Comparison of ENCODE assay signal across 11 cellular contexts in the genomic region with DNA sequence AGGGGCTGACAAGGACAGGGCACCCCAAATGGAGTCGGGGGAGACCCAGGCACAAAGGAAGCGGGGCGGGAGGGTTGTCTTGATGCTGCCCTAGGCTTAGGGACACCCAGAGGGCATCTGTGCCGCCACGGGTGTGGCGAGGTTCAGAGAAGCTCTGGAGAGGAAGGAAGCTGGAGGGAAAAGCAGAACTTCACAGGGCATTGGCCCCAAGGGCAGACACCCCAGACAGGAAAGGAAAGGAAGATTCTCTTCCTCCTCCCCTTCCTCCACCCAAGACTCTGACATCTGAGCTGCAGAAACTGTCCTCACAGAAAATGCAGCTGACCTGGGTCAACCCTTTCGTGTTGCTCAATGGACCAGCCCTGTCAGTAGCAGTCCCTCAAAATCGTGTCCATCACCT. TPM values are rescaled to one million over a fixed set of nuclear protein-coding genes. Genes with fewer than 3 reads are reported as not detected.
DNase-seq lines count a peak whose midpoint lies in the region; ATAC-seq and TF ChIP-seq lines count a peak whose summit lies in the region.
"Had no signal": no experiment of that assay in that cellular context is flagged by ENCODE, and none has a peak within 500 bp of the region (broad histone marks: within the 10 kb centered on the region; RNA-seq: fewer than 3 reads in every experiment).

No MANE protein-coding gene starts in this region.

- POLR2A ChIA-PET in T-cell (lab: Charles Lee): no interaction called here

- no peak for TF ChIP-seq POLR2A in heart left ventricle (IDR thresholded peaks at IDR 0.05)

- CTCF ChIA-PET in T-cell (lab: Charles Lee): no interaction called here

- H3K27ac ChIP-seq in heart left ventricle: peak overlapping the region in 5 of 12 donors; percentile 65 to 91 (median 86)

- no peak for ATAC-seq in T-cell (replicated peaks in 1 of 4)
- ATAC-seq in heart left ventricle: peak in 3 of 4 donors; percentile 9 to 31 (median 12)
- no peak for ATAC-seq in stimulated activated effector memory CD8-positive, alpha-beta T cell treated with anti-CD3 and anti-CD28 coated beads, Interleukin-12 subunit alpha, Interleukin-12 subunit beta, amount 100 ng/mL, for 72 hours
- no peak for ATAC-seq in GM18498 (IDR thresholded peaks at IDR 0.05; ENCODE audit: unreplicated experiment)
- ATAC-seq in HG03439 (IDR thresholded peaks at IDR 0.05; ENCODE audit: unreplicated experiment): no peak

- peaks cover 2% of the 10 kb centered on the region for H3K36me3 Mint-ChIP-seq in T-cell
- peaks cover 25% of the 10 kb centered on the region for H3K36me3 Mint-ChIP-seq in stimulated activated effector memory CD8-positive, alpha-beta T cell treated with anti-CD3 and anti-CD28 coated beads, Interleukin-12 subunit alpha, Interleukin-12 subunit beta, amount 100 ng/mL, for 72 hours
- H3K36me3 Mint-ChIP-seq: memory B cell had no signal

- peak; percentile 81 for DNase-seq in KBM-7
- no peak for DNase-seq in T-cell
- peak in 3 of 5 donors; percentile 66 to 77 (median 71) for DNase-seq in heart left ventricle
- DNase-seq in stimulated activated effector memory CD8-positive, alpha-beta T cell treated with anti-CD3 and anti-CD28 coated beads, Interleukin-12 subunit alpha, Interleukin-12 subunit beta, amount 100 ng/mL, for 72 hours (ENCODE audit: low spot score in 2 of 2): no peak
- DNase-seq in NCI-H748 (lab: John Stamatoyannopoulos, UW; ENCODE audit: unreplicated experiment): no peak
- DNase-seq: activated T-cell treated with anti-CD3 and anti-CD28 coated beads, Interleukin-2, amount 50 U/mL, for 1 hour; NCI-H69; T-helper 1 cell had no signal

- TF ChIP-seq CTCF in heart left ventricle (IDR thresholded peaks at IDR 0.05): no peak

- H3K4me3 Mint-ChIP-seq in T-cell: peak overlapping the region in 1 of 3 donors; percentile 75
- H3K4me3 Mint-ChIP-seq in stimulated activated effector memory CD8-positive, alpha-beta T cell treated with anti-CD3 and anti-CD28 coated beads, Interleukin-12 subunit alpha, Interleukin-12 subunit beta, amount 100 ng/mL, for 72 hours: no peak overlapping the region
- H3K4me3 Mint-ChIP-seq: memory B cell had no signal

- no peak overlapping the region for H3K4me3 ChIP-seq in heart left ventricle

- H3K27me3 Mint-ChIP-seq in T-cell: no peaks in the 10 kb centered on the region
- H3K27me3 Mint-ChIP-seq: memory B cell had no signal

- peaks cover 66 to 75% (median 74%) of the 10 kb centered on the region in 3 donors for H3K4me1 Mint-ChIP-seq in T-cell
- peaks cover 77% of the 10 kb centered on the region for H3K4me1 Mint-ChIP-seq in stimulated activated effector memory CD8-positive, alpha-beta T cell treated with anti-CD3 and anti-CD28 coated beads, Interleukin-12 subunit alpha, Interleukin-12 subunit beta, amount 100 ng/mL, for 72 hours

- H3K9me3 ChIP-seq in heart left ventricle: no peaks in the 10 kb centered on the region

- H3K27me3 ChIP-seq in heart left ventricle: no peaks in the 10 kb centered on the region

- peaks cover 3 to 61% (median 49%) of the 10 kb centered on the region in 12 donors for H3K4me1 ChIP-seq in heart left ventricle

- H3K9me3 Mint-ChIP-seq in T-cell: no peaks in the 10 kb centered on the region
- H3K9me3 Mint-ChIP-seq in stimulated activated effector memory CD8-positive, alpha-beta T cell treated with anti-CD3 and anti-CD28 coated beads, Interleukin-12 subunit alpha, Interleukin-12 subunit beta, amount 100 ng/mL, for 72 hours: no peaks in the 10 kb centered on the region
- H3K9me3 Mint-ChIP-seq: memory B cell had no signal

- H3K36me3 ChIP-seq in heart left ventricle: peaks cover 0 to 24% (median 5%) of the 10 kb centered on the region in 9 donors

- peak overlapping the region; percentile 82 to 88 for H3K27ac Mint-ChIP-seq in T-cell
- H3K27ac Mint-ChIP-seq in stimulated activated effector memory CD8-positive, alpha-beta T cell treated with anti-CD3 and anti-CD28 coated beads, Interleukin-12 subunit alpha, Interleukin-12 subunit beta, amount 100 ng/mL, for 72 hours: peak overlapping the region; percentile 94
- H3K27ac Mint-ChIP-seq: memory B cell had no signal

- intact Hi-C loops in heart left ventricle (cut with DNase I): no loop called here

- in situ Hi-C loops in KBM-7 (cut with MboI; ENCODE audit: low pct_unique_long_range_greater_than_20kb, low sequenced_read_pairs): no loop called here

- WGBS in heart left ventricle, 4 donors: 57 to 68% (median 64%) methylated on average over 8 of the region's 8 CpGs

RNA-seq across cellular contexts. Expression of a gene that starts 25.6 kb away (rescaled TPM):
- total RNA-seq in T-cell (100 to 1,000 TPM in 1 of 5 donors, 10 to 100 TPM in 4; 78.7 to 125 (median 93.2) TPM), heart left ventricle (10 to 100 TPM in 8 of 9 donors, 1 to 10 TPM in 1; 3.5 to 26.0 (median 18.6) TPM)
- 1 to 10 TPM; 9.1 to 9.2 TPM for polyA plus RNA-seq in heart left ventricle

Comparison
In these comparisons a context has a peak if more than half of its experiments do, and no peak if none do; other contexts are left out.
1. DNase-seq: peak in KBM-7 (single experiment) and heart left ventricle (3 of 5); none in T-cell (0 of 34), stimulated activated effector memory CD8-positive, alpha-beta T cell treated with anti-CD3 and anti-CD28 coated beads, Interleukin-12 subunit alpha, Interleukin-12 subunit beta, amount 100 ng/mL, for 72 hours (0 of 2) and NCI-H748 (single experiment).
2. ATAC-seq: peak in heart left ventricle (3 of 4); none in T-cell (0 of 4), stimulated activated effector memory CD8-positive, alpha-beta T cell treated with anti-CD3 and anti-CD28 coated beads, Interleukin-12 subunit alpha, Interleukin-12 subunit beta, amount 100 ng/mL, for 72 hours (single experiment), GM18498 (single experiment) and HG03439 (single experiment).